8 cellular contexts compared by ENCODE assay signal in genomic region chr11:57324154-57324885, GRCh38. TPM values are rescaled to one million over a fixed set of nuclear protein-coding genes. Genes with fewer than 3 reads are reported as not detected.
DNase-seq lines count a peak whose midpoint lies in the region; ATAC-seq, FAIRE-seq and TF ChIP-seq lines count a peak whose summit lies in the region.

No MANE protein-coding gene starts in this region.

- no peaks in the 10 kb centered on the region for H3K9me3 Mint-ChIP-seq in endothelial cell (ENCODE audit: unreplicated experiment)

- peak overlapping the region; percentile 95 for H3K4me3 Mint-ChIP-seq in endothelial cell (ENCODE audit: unreplicated experiment)

- peak overlapping the region; percentile 71 to 83 for H3K4me3 ChIP-seq in muscle layer of colon (ENCODE audit: low read depth in 1 of 2, low read length in 2 of 2)

- peaks cover 41% of the 10 kb centered on the region for H3K36me3 ChIP-seq in muscle layer of colon (ENCODE audit: insufficient read depth, low read length)

- peaks cover 23% of the 10 kb centered on the region for H3K27me3 Mint-ChIP-seq in endothelial cell (ENCODE audit: unreplicated experiment)

- H3K27ac Mint-ChIP-seq in endothelial cell (ENCODE audit: unreplicated experiment), result peak overlapping the region; percentile 90

- H3K9ac ChIP-seq in muscle layer of colon (ENCODE audit: low read length), result peak overlapping the region; percentile 40

- peak overlapping the region; percentile 88 for H3K27ac ChIP-seq in VCaP
- peak overlapping the region; percentile 67 for H3K27ac ChIP-seq in muscle layer of colon (ENCODE audit: low read depth, low read length)

- peak; percentile 67 for FAIRE-seq in HTR-8/SVneo (lab: Jason Lieb, UNC)

- TF ChIP-seq CTCF in VCaP (conservative IDR thresholded peaks at IDR 0.05) (no peak), endothelial cell (IDR thresholded peaks at IDR 0.05; ENCODE audit: unreplicated experiment) (no peak)

- peaks cover 40% of the 10 kb centered on the region for H3K4me1 ChIP-seq in muscle layer of colon (ENCODE audit: insufficient read depth, low read length)

- no peaks in the 10 kb centered on the region for H3K9me3 ChIP-seq in muscle layer of colon (ENCODE audit: low read length)

- H3K4me1 Mint-ChIP-seq in endothelial cell (ENCODE audit: unreplicated experiment), result peaks cover 59% of the 10 kb centered on the region

- no peak for ATAC-seq in GM21786 (IDR thresholded peaks at IDR 0.05; ENCODE audit: unreplicated experiment)

- DNase-seq in NCI-H2081 (lab: John Stamatoyannopoulos, UW) (peak; percentile 27 to 29), NCI-H2081 treated with DMSO at 0.1 percent for 48 hours (lab: John Stamatoyannopoulos, UW) (no peak), HTR-8/SVneo (ENCODE audit: insufficient read length, low spot score) (no peak), endothelial cell (ENCODE audit: low spot score) (peak; percentile 75)
- DNase-seq in NK-92 treated with Interleukin-12 subunit alpha and Interleukin-12 subunit beta, amount 100 ng/mL, for 24 hours (lab: John Stamatoyannopoulos, UW), result no peak

- no peaks in the 10 kb centered on the region for H3K27me3 ChIP-seq in muscle layer of colon (ENCODE audit: control insufficient read depth in 1 of 2, insufficient read depth in 2 of 2, low read length in 2 of 2)

- peaks cover 51% of the 10 kb centered on the region for H3K36me3 Mint-ChIP-seq in endothelial cell (ENCODE audit: low read depth, unreplicated experiment)

RNA-seq across cellular contexts. Expression of gene TNKS1BP1, which starts 0.4 kb away (rescaled TPM):
- 122 TPM for total RNA-seq in endothelial cell (ENCODE audit: unreplicated experiment)

RNA-seq across cellular contexts. Expression of gene SSRP1, which starts 11.4 kb away (rescaled TPM):
- total RNA-seq in endothelial cell (ENCODE audit: unreplicated experiment), result 134 TPM

RNA-seq across cellular contexts. Expression of gene P2RX3, which starts 13.8 kb away (rescaled TPM):
- total RNA-seq in endothelial cell (ENCODE audit: unreplicated experiment), result 0.23 TPM

RNA-seq across cellular contexts. Expression of gene PRG3, which starts 56.6 kb away (rescaled TPM):
- not detected for total RNA-seq in endothelial cell (ENCODE audit: unreplicated experiment)

Comparison
In these comparisons a context has a peak if more than half of its experiments do, and no peak if none do; other contexts are left out.
1. DNase-seq: peak in NCI-H2081 (2 of 2) and endothelial cell (single experiment); none in NCI-H2081 treated with DMSO at 0.1 percent for 48 hours (single experiment), HTR-8/SVneo (single experiment) and NK-92 treated with Interleukin-12 subunit alpha and Interleukin-12 subunit beta, amount 100 ng/mL, for 24 hours (single experiment).